ENCODE assay signal across 8 cellular contexts in the genomic region with DNA sequence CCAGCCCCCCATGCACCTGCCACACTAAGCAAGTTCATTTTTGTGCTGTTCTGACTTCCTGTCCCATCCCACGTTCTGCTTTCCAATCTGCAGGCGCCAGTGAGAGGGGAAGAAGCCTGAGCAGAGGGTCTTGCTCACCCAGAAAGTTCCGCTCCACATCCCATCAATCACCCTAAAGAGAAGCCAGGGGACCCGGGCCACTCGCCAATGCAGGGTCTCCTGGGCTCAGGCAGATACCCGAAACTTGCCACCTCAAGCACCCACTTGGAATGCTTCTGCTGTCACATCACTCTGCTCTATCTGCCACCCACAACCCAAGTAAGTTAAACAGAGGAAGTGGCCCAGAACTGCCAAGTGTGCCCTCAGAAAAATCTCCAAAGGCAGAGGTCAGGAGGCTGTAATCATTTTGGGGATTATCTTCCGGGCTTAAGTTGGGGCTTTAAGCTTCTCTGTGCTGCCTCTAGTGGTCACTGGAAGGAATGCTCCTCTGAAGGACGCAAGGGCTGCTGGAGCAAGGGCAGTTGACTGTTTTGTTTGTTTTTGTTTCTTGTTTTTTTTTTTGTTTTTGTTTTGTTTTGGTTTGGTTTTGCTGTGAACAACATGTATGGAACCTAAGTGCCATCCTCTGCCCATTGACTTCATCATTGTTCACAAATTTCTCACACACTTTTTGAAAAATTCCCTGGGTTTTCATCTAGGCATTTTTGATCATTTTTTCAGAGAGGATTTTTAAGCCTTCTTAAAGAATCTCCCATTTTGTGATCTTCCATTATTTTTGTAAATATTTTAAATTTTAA. TPM values are rescaled to one million over a fixed set of nuclear protein-coding genes. Genes with fewer than 3 reads are reported as not detected.
DNase-seq lines count a peak whose midpoint lies in the region; ATAC-seq and TF ChIP-seq lines count a peak whose summit lies in the region.

No MANE protein-coding gene starts in this region.

- no peaks in the 10 kb centered on the region for H3K27me3 Mint-ChIP-seq in immature natural killer cell (ENCODE audit: low read depth in 3 of 3)

- peak overlapping the region in 1 of 6 donors; percentile 50 for H3K27ac Mint-ChIP-seq in immature natural killer cell

- TF ChIP-seq CTCF in AG09319 (IDR thresholded peaks at IDR 0.05; ENCODE audit: low read depth, low read length) (peak; percentile 87), GM12801 (IDR thresholded peaks at IDR 0.05; ENCODE audit: extremely low read depth, insufficient read length) (peak; percentile 14), adrenal gland (IDR thresholded peaks at IDR 0.05) (peak; percentile 25 to 72 (median 62)), testis (IDR thresholded peaks at IDR 0.05) (peak; percentile 31 to 73 (median 37))

- no peaks in the 10 kb centered on the region for H3K36me3 Mint-ChIP-seq in immature natural killer cell

- H3K27me3 ChIP-seq in adrenal gland (no peaks in the 10 kb centered on the region), testis (no peaks in the 10 kb centered on the region)

- intact Hi-C loops in adrenal gland (cut with DNase I): no loop called here
- intact Hi-C loops in testis (cut with DNase I; ENCODE audit: low total_unique reads): no loop called here

- H3K4me3 Mint-ChIP-seq in immature natural killer cell: peak overlapping the region in 3 of 5 donors; percentile 28 to 49 (median 29)

- peaks cover 0 to 2% (median 0%) of the 10 kb centered on the region in 6 donors for H3K9me3 Mint-ChIP-seq in immature natural killer cell

- WGBS in adrenal gland, 4 donors: 58 to 73% (median 68%) methylated on average over 7 to 8 of the region's 8 CpGs
- 61 to 63% methylated on average over 8 of the region's 8 CpGs for WGBS in testis, 2 donors

- no peak for TF ChIP-seq POLR2A in adrenal gland (IDR thresholded peaks at IDR 0.05)
- no peak for TF ChIP-seq POLR2A in testis (IDR thresholded peaks at IDR 0.05)

- no peaks in the 10 kb centered on the region for H3K36me3 ChIP-seq in adrenal gland (replicated peaks in 1 of 2)
- no peaks in the 10 kb centered on the region for H3K36me3 ChIP-seq in testis (ENCODE audit: low read depth, missing control alignments)

- H3K27ac ChIP-seq in adrenal gland (no peak overlapping the region), testis (no peak overlapping the region)

- no peak overlapping the region for H3K4me3 ChIP-seq in adrenal gland
- H3K4me3 ChIP-seq in testis: no peak overlapping the region

- ATAC-seq in HG02588 (IDR thresholded peaks at IDR 0.05; ENCODE audit: unreplicated experiment) (peak; percentile 67), HG03469 (IDR thresholded peaks at IDR 0.05; ENCODE audit: unreplicated experiment) (no peak)

- H3K9me3 ChIP-seq in adrenal gland (replicated peaks in 1 of 3) (no peaks in the 10 kb centered on the region), testis (no peaks in the 10 kb centered on the region)

- H3K4me1 ChIP-seq in adrenal gland (replicated peaks in 1 of 2) (no peaks in the 10 kb centered on the region), testis (no peaks in the 10 kb centered on the region)

- peaks cover 6 to 26% of the 10 kb centered on the region in 2 donors for H3K4me1 Mint-ChIP-seq in immature natural killer cell

- DNase-seq in AG09319 (ENCODE audit: extremely low read depth, low read depth) (no peak), NCI-H1105 treated with DMSO at 0.1 percent for 48 hours (lab: John Stamatoyannopoulos, UW) (peak; percentile 32), adrenal gland (peak in 6 of 7 donors; percentile 15 to 63 (median 44)), immature natural killer cell (peak; percentile 9 to 31 (median 26)), testis (peak; percentile 64)

RNA-seq across cellular contexts. Expression of gene PRR15, which starts 25.5 kb away (rescaled TPM):
- total RNA-seq in adrenal gland: 1 to 10 TPM in 5 of 8 donors, under 1 TPM in 3; 0.26 to 2.2 (median 1.1) TPM
- polyA plus RNA-seq in adrenal gland: 1 to 10 TPM in 2 of 3 donors, under 1 TPM in 1; 0.31 to 1.4 (median 1.0) TPM
- not detected for polyA plus RNA-seq in immature natural killer cell
- under 1 TPM in 1 of 2 donors, not detected in 1; 0.71 TPM for total RNA-seq in testis
- 2.2 TPM for polyA plus RNA-seq in testis (ENCODE audit: insufficient read depth, low read depth, low replicate concordance)

Comparison
In these comparisons a context has a peak if more than half of its experiments do, and no peak if none do; other contexts are left out.
1. CTCF ChIP-seq: peak in every context shown above with its lines; median percentile 87 in AG09319; 62 in adrenal gland; 37 in testis; 14 in GM12801.